In the genomic region with DNA sequence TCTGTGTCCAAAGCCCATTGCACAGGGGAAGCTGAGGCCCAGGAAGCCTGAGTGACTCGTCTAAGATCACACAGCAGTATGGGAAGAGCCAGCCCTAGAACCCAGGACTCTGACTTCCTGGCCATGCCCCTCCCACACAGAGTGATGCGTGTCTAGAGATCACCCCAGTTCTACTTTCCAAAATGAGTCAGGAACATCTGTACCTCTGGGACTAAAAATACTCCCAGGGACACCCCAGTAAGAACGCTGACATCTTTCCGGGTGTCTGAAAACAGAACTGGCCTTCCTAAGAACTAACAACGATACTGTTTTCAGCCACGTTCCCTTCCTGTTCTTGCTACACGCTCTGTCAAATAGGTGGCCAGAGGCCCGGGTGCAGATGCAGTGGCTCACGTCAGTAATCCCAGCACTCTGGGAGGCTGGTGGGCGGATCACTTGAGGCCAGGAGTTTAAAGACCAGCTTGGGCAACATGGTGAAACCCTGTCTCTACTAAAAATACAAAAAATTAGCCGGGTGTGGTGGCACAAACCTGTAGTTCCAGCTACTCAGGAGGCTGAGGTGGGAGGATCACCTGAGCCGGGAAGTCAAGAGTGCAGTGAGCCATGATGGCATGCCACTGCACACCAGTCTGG, we compare ENCODE assay signal across 8 cellular contexts. TPM values are rescaled to one million over a fixed set of nuclear protein-coding genes. Genes with fewer than 3 reads are reported as not detected.
DNase-seq lines count a peak whose midpoint lies in the region; ATAC-seq and TF ChIP-seq lines count a peak whose summit lies in the region.

No MANE protein-coding gene starts in this region.

- peak; percentile 76 for DNase-seq in activated CD4-positive, alpha-beta T cell treated with anti-CD3 and anti-CD28 coated beads for 48 hours
- no peak for DNase-seq in activated CD4-positive, alpha-beta T cell treated with anti-CD3 and anti-CD28 coated beads, Interleukin-2, amount 50 U/mL, for 1 hour
- DNase-seq in activated B cell treated with CpG ODN at 0.5 μM for 24 hours (no peak), neural crest cell (ENCODE audit: low read depth, low spot score) (no peak), COLO668 (lab: John Stamatoyannopoulos, UW; ENCODE audit: unreplicated experiment) (no peak), kidney tubule cell (ENCODE audit: low spot score) (no peak)
- no peak for DNase-seq in naive thymus-derived CD8-positive, alpha-beta T cell

- CTCF ChIA-PET in activated B cell treated with CpG ODN at 0.5 μM for 24 hours (lab: Charles Lee): interaction anchor here (0.6 kb wide), 1 partner anchor 1723 kb away, joined by 3 read pairs; no protein-coding TSS in a partner anchor

- no peak for TF ChIP-seq CTCF in activated B cell treated with CpG ODN at 0.5 μM for 24 hours (IDR thresholded peaks at IDR 0.05)
- no peak for TF ChIP-seq CTCF in neural crest cell (conservative IDR thresholded peaks at IDR 0.05)

- intact Hi-C loops in activated B cell treated with CpG ODN at 0.5 μM for 24 hours (cut with micrococcal nuclease): no loop called here

- H3K27ac Mint-ChIP-seq in activated B cell treated with CpG ODN at 0.5 μM for 24 hours (peak overlapping the region; percentile 41), neural crest cell (ENCODE audit: unreplicated experiment) (peak overlapping the region; percentile 73)
- H3K27ac Mint-ChIP-seq in naive thymus-derived CD8-positive, alpha-beta T cell: peak overlapping the region in 1 of 10 donors; percentile 15

- H3K4me3 Mint-ChIP-seq in activated B cell treated with CpG ODN at 0.5 μM for 24 hours (no peak overlapping the region), neural crest cell (no peak overlapping the region)
- H3K4me3 Mint-ChIP-seq in naive thymus-derived CD8-positive, alpha-beta T cell: no peak overlapping the region

- H3K36me3 Mint-ChIP-seq in activated B cell treated with CpG ODN at 0.5 μM for 24 hours (ENCODE audit: low read depth) (no peaks in the 10 kb centered on the region), neural crest cell (ENCODE audit: low read depth) (no peaks in the 10 kb centered on the region)
- no peaks in the 10 kb centered on the region for H3K36me3 Mint-ChIP-seq in naive thymus-derived CD8-positive, alpha-beta T cell

- ATAC-seq in HG03025 (IDR thresholded peaks at IDR 0.05; ENCODE audit: low FRiP score, unreplicated experiment): peak; percentile 45
- ATAC-seq in activated B cell treated with CpG ODN at 0.5 μM for 24 hours (ENCODE audit: low read depth): peak; percentile 58
- no peak for ATAC-seq in naive thymus-derived CD8-positive, alpha-beta T cell

- H3K4me1 Mint-ChIP-seq in activated B cell treated with CpG ODN at 0.5 μM for 24 hours: peaks cover 7% of the 10 kb centered on the region
- H3K4me1 Mint-ChIP-seq in neural crest cell: peaks cover 7% of the 10 kb centered on the region
- peaks cover 0 to 2% (median 0%) of the 10 kb centered on the region in 4 donors for H3K4me1 Mint-ChIP-seq in naive thymus-derived CD8-positive, alpha-beta T cell

- POLR2A ChIA-PET in activated B cell treated with CpG ODN at 0.5 μM for 24 hours (lab: Charles Lee): no interaction called here
- POLR2A ChIA-PET in naive thymus-derived CD8-positive, alpha-beta T cell (lab: Charles Lee): no interaction called here

- H3K27me3 Mint-ChIP-seq in activated B cell treated with CpG ODN at 0.5 μM for 24 hours: peaks cover 11% of the 10 kb centered on the region
- H3K27me3 Mint-ChIP-seq in neural crest cell (ENCODE audit: low read depth): no peaks in the 10 kb centered on the region
- peaks cover 0 to 15% (median 7%) of the 10 kb centered on the region in 5 donors for H3K27me3 Mint-ChIP-seq in naive thymus-derived CD8-positive, alpha-beta T cell

- H3K9me3 Mint-ChIP-seq in activated B cell treated with CpG ODN at 0.5 μM for 24 hours (peaks cover 7% of the 10 kb centered on the region), neural crest cell (no peaks in the 10 kb centered on the region)
- peaks cover 0 to 13% (median 2%) of the 10 kb centered on the region in 9 donors for H3K9me3 Mint-ChIP-seq in naive thymus-derived CD8-positive, alpha-beta T cell

RNA-seq across cellular contexts. Expression of gene PDGFB, which starts 21.7 kb away (rescaled TPM):
- not detected in 2 replicates for total RNA-seq in activated B cell treated with CpG ODN at 0.5 μM for 24 hours
- 0.16 and 0.80 TPM in 2 replicates for total RNA-seq in neural crest cell
- 10 to 100 TPM in 1 of 2 experiments, 1 to 10 TPM in 1; 7.4 to 10.1 TPM for total RNA-seq in naive thymus-derived CD8-positive, alpha-beta T cell
- polyA plus RNA-seq in naive thymus-derived CD8-positive, alpha-beta T cell: 1 to 10 TPM; 1.0 to 3.9 (median 1.3) TPM

RNA-seq across cellular contexts. Expression of gene RPL3, which starts 52.9 kb away (rescaled TPM):
- total RNA-seq in activated B cell treated with CpG ODN at 0.5 μM for 24 hours (3,087 and 3,439 TPM in 2 replicates), neural crest cell (2,294 and 2,333 TPM in 2 replicates)
- 1,000 to 10,000 TPM; 3,621 to 3,622 TPM for total RNA-seq in naive thymus-derived CD8-positive, alpha-beta T cell
- 1,000 to 10,000 TPM; 4,219 to 5,383 (median 4,759) TPM for polyA plus RNA-seq in naive thymus-derived CD8-positive, alpha-beta T cell

Comparison
In these comparisons a context has a peak if more than half of its experiments do, and no peak if none do; other contexts are left out.
1. ATAC-seq: peak in HG03025 (single experiment) and activated B cell treated with CpG ODN at 0.5 μM for 24 hours (single experiment); none in naive thymus-derived CD8-positive, alpha-beta T cell (0 of 2).